ENCODE assay signal across 9 cellular contexts in the genomic region with DNA sequence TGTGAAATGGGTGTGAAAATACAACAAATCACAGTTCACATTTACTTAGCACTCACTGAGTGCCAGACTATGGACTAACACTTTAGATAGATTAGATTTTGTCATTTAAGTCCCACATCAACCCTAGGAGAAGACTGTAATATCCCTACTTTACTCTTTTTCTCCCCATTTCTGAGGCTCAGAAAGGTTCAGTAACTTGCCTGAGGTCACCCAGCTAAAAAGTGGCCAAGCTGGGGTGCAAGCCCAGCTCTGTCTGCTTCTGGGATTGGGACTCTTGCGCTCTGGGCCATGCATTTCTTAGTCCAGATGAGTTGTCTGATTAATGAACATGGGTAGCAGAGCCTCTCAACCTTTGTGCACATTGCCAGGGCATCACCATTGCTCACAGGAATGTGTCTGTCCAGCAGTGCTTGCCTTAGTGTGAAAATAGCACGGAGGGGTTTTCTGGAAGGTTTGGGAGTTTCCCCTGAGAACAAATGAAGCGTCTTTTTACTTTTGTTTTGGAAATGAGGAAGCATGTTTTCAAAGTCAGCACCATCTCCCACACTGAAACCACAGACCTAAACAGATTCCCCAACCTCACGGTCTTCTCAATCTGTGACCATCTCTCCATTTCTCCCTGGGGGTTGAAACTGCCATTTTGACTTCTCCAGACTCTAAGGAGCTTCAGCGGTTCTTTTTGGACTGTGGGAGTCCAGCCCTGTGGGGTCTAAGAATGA. TPM values are rescaled to one million over a fixed set of nuclear protein-coding genes. Genes with fewer than 3 reads are reported as not detected.
A peak's percentile ranks its signal among the peaks of the same experiment; 100 is the strongest.
DNase-seq lines count a peak whose midpoint lies in the region; ATAC-seq and TF ChIP-seq lines count a peak whose summit lies in the region.
"Had no signal": no experiment of that assay in that cellular context is flagged by ENCODE, and none has a peak within 500 bp of the region (broad histone marks: within the 10 kb centered on the region; RNA-seq: fewer than 3 reads in every experiment).

No MANE protein-coding gene starts in this region.

- H3K4me2 ChIP-seq in neuronal stem cell (ENCODE audit: insufficient read depth, low read length, poor library complexity, severe bottlenecking): no peak overlapping the region

- no peaks in the 10 kb centered on the region for H3K36me3 Mint-ChIP-seq in activated CD4-positive, alpha-beta T cell treated with anti-CD3 and anti-CD28 coated beads for 36 hours (ENCODE audit: low read depth)
- no peaks in the 10 kb centered on the region for H3K36me3 Mint-ChIP-seq in activated CD4-positive, alpha-beta T cell treated with anti-CD3 and anti-CD28 coated beads, Interleukin-2, amount 10 ng/mL, durations not matched to agents 7 days and 5 days (ENCODE audit: low read depth)
- H3K36me3 Mint-ChIP-seq in Calu3 (ENCODE audit: insufficient read depth, unreplicated experiment) (no peaks in the 10 kb centered on the region), Caco-2 (ENCODE audit: insufficient read depth, unreplicated experiment) (peaks cover 48% of the 10 kb centered on the region)

- H3K4ac ChIP-seq in neuronal stem cell (ENCODE audit: low read length): no peak overlapping the region

- no peak overlapping the region for H4K8ac ChIP-seq in neuronal stem cell (ENCODE audit: low read depth, low read length)

- no peak overlapping the region for H2BK120ac ChIP-seq in neuronal stem cell (ENCODE audit: low read depth, low read length)

- peaks cover 9 to 24% of the 10 kb centered on the region in 2 donors for H3K4me1 ChIP-seq in neuronal stem cell (ENCODE audit: control insufficient read depth in 2 of 2, insufficient read depth in 1 of 2, low read depth in 1 of 2, low read length in 2 of 2)
- peaks cover 9% of the 10 kb centered on the region for H3K4me1 ChIP-seq in Caco-2

- H3K27me3 ChIP-seq in neuronal stem cell (ENCODE audit: control insufficient read depth in 3 of 3, insufficient read depth in 3 of 3, low read depth in 1 of 3, low read length in 3 of 3) (no peaks in the 10 kb centered on the region), Caco-2 (replicated peaks; ENCODE audit: control insufficient read depth, insufficient read depth, low read length) (no peaks in the 10 kb centered on the region)

- peak overlapping the region; percentile 14 for H2BK15ac ChIP-seq in neuronal stem cell (ENCODE audit: low read length)

- no peak for TF ChIP-seq CTCF in astrocyte of the spinal cord (IDR thresholded peaks at IDR 0.05; ENCODE audit: low read depth, low read length)
- TF ChIP-seq CTCF in Calu3 (IDR thresholded peaks at IDR 0.05; ENCODE audit: unreplicated experiment): no peak
- no peak for TF ChIP-seq CTCF in Caco-2 (IDR thresholded peaks at IDR 0.05; ENCODE audit: insufficient read depth in 1 of 2, low read depth in 1 of 2, low read length in 1 of 2, severe bottlenecking in 1 of 2, unreplicated experiment in 1 of 2)

- no peaks in the 10 kb centered on the region for H3K9me3 Mint-ChIP-seq in activated CD4-positive, alpha-beta T cell treated with anti-CD3 and anti-CD28 coated beads for 36 hours (ENCODE audit: low read depth)
- no peaks in the 10 kb centered on the region for H3K9me3 Mint-ChIP-seq in activated CD4-positive, alpha-beta T cell treated with anti-CD3 and anti-CD28 coated beads, Interleukin-2, amount 10 ng/mL, durations not matched to agents 7 days and 5 days
- H3K9me3 Mint-ChIP-seq in Calu3 (ENCODE audit: low read depth, unreplicated experiment) (no peaks in the 10 kb centered on the region), Caco-2 (ENCODE audit: unreplicated experiment) (no peaks in the 10 kb centered on the region)

- no peaks in the 10 kb centered on the region for H3K9me3 ChIP-seq in neuronal stem cell (replicated peaks in 1 of 2; ENCODE audit: control insufficient read depth in 2 of 2, insufficient read depth in 1 of 2, low read depth in 1 of 2, low read length in 2 of 2)
- H3K9me3 ChIP-seq in Caco-2: no peaks in the 10 kb centered on the region

- no peak overlapping the region for H3K9ac ChIP-seq in neuronal stem cell (ENCODE audit: low read depth, low read length, poor library complexity)

- BruUV-seq in Calu3 (replicated peaks; lab: Mats Ljungman, UMichigan) (no TSS peak), Caco-2 (replicated peaks; lab: Mats Ljungman, UMichigan) (no TSS peak)

- POLR2A ChIA-PET in activated CD4-positive, alpha-beta T cell treated with anti-CD3 and anti-CD28 coated beads for 36 hours (lab: Charles Lee): no interaction called here
- POLR2A ChIA-PET in activated CD4-positive, alpha-beta T cell treated with anti-CD3 and anti-CD28 coated beads, Interleukin-2, amount 10 ng/mL, durations not matched to agents 7 days and 5 days (lab: Charles Lee): no interaction called here
- POLR2A ChIA-PET in Caco-2 (lab: Charles Lee): no interaction called here

- CTCF ChIA-PET in activated CD4-positive, alpha-beta T cell treated with anti-CD3 and anti-CD28 coated beads for 36 hours (lab: Charles Lee): interaction anchor here (1.0 kb wide), 1 partner anchor 9 kb away, joined by 3 read pairs; no protein-coding TSS in a partner anchor
- CTCF ChIA-PET in activated CD4-positive, alpha-beta T cell treated with anti-CD3 and anti-CD28 coated beads, Interleukin-2, amount 10 ng/mL, durations not matched to agents 7 days and 5 days (lab: Charles Lee): no interaction called here
- CTCF ChIA-PET in Calu3 (lab: Charles Lee) (no interaction called here), Caco-2 (lab: Charles Lee) (no interaction called here)

- H3K4me3 ChIP-seq in astrocyte of the spinal cord (ENCODE audit: low read depth, low read length) (no peak overlapping the region), neuronal stem cell (ENCODE audit: low read length in 2 of 2) (no peak overlapping the region), Caco-2 (ENCODE audit: low read depth, low read length) (no peak overlapping the region)

- peaks cover 2% of the 10 kb centered on the region for H3K27me3 Mint-ChIP-seq in activated CD4-positive, alpha-beta T cell treated with anti-CD3 and anti-CD28 coated beads for 36 hours
- no peaks in the 10 kb centered on the region for H3K27me3 Mint-ChIP-seq in activated CD4-positive, alpha-beta T cell treated with anti-CD3 and anti-CD28 coated beads, Interleukin-2, amount 10 ng/mL, durations not matched to agents 7 days and 5 days
- no peaks in the 10 kb centered on the region for H3K27me3 Mint-ChIP-seq in Calu3 (ENCODE audit: unreplicated experiment)
- H3K27me3 Mint-ChIP-seq in Caco-2 (ENCODE audit: insufficient read depth, unreplicated experiment): no peaks in the 10 kb centered on the region

- H3K23ac ChIP-seq in neuronal stem cell (ENCODE audit: low read depth, low read length, poor library complexity): no peak overlapping the region

- no peak overlapping the region for H2AK5ac ChIP-seq in neuronal stem cell (ENCODE audit: low read depth, low read length)

- intact Hi-C loops in activated CD4-positive, alpha-beta T cell treated with anti-CD3 and anti-CD28 coated beads for 36 hours (cut with DNase I, micrococcal nuclease): no loop called here
- intact Hi-C loops in Calu3 (cut with micrococcal nuclease; ENCODE audit: unreplicated experiment): no loop called here
- intact Hi-C loops in Caco-2 (cut with micrococcal nuclease; ENCODE audit: unreplicated experiment): no loop called here

- no peak overlapping the region for H2BK5ac ChIP-seq in neuronal stem cell (ENCODE audit: low read length)

- H3K79me1 ChIP-seq in neuronal stem cell (ENCODE audit: low read depth, low read length): no peaks in the 10 kb centered on the region

- no peak overlapping the region for H2BK12ac ChIP-seq in neuronal stem cell (ENCODE audit: low read length)

- H3K36me3 ChIP-seq in neuronal stem cell (replicated peaks in 1 of 2; ENCODE audit: control insufficient read depth in 2 of 2, insufficient read depth in 2 of 2, low read length in 2 of 2) (peaks cover 0 to 18% of the 10 kb centered on the region in 2 donors), Caco-2 (ENCODE audit: control insufficient read depth, insufficient read depth, low read length) (no peaks in the 10 kb centered on the region; the same call in 1 of the 2 replicates)

- H3K14ac ChIP-seq in neuronal stem cell (ENCODE audit: low read length): no peak overlapping the region

- no CpG with 5 or more reads among the region's 5 CpGs for WGBS in neuronal stem cell (ENCODE audit: extremely low coverage in 2 of 2, insufficient read length in 2 of 2, insufficient replicate concordance in 1 of 2), 2 donors

- H4K91ac ChIP-seq in neuronal stem cell (ENCODE audit: low read depth, low read length, poor library complexity): no peak overlapping the region

- peak overlapping the region; percentile 6 for H3K27ac Mint-ChIP-seq in activated CD4-positive, alpha-beta T cell treated with anti-CD3 and anti-CD28 coated beads for 36 hours
- no peak overlapping the region for H3K27ac Mint-ChIP-seq in activated CD4-positive, alpha-beta T cell treated with anti-CD3 and anti-CD28 coated beads, Interleukin-2, amount 10 ng/mL, durations not matched to agents 7 days and 5 days
- H3K27ac Mint-ChIP-seq in Calu3 (ENCODE audit: unreplicated experiment) (no peak overlapping the region), Caco-2 (ENCODE audit: unreplicated experiment) (no peak overlapping the region)

- ATAC-seq in activated CD4-positive, alpha-beta T cell treated with anti-CD3 and anti-CD28 coated beads for 36 hours: peak; percentile 67
- peak; percentile 62 for ATAC-seq in HG03196 (IDR thresholded peaks at IDR 0.05; ENCODE audit: unreplicated experiment)

- DNase-seq in activated CD4-positive, alpha-beta T cell treated with anti-CD3 and anti-CD28 coated beads for 36 hours: peak; percentile 24
- DNase-seq in activated CD4-positive, alpha-beta T cell treated with anti-CD3 and anti-CD28 coated beads, Interleukin-2, amount 10 ng/mL, durations not matched to agents 7 days and 5 days: no peak
- DNase-seq in astrocyte of the spinal cord (ENCODE audit: low read depth, low spot score) (peak; percentile 77), neuronal stem cell (ENCODE audit: low spot score) (no peak), NCI-H82 (lab: John Stamatoyannopoulos, UW) (no peak), Calu3 (no peak), Caco-2 (no peak)

- H3K4me1 Mint-ChIP-seq in activated CD4-positive, alpha-beta T cell treated with anti-CD3 and anti-CD28 coated beads for 36 hours: peaks cover 12% of the 10 kb centered on the region
- H3K4me1 Mint-ChIP-seq in activated CD4-positive, alpha-beta T cell treated with anti-CD3 and anti-CD28 coated beads, Interleukin-2, amount 10 ng/mL, durations not matched to agents 7 days and 5 days: peaks cover 5% of the 10 kb centered on the region
- H3K4me1 Mint-ChIP-seq in Calu3 (ENCODE audit: low read depth, unreplicated experiment) (no peaks in the 10 kb centered on the region), Caco-2 (ENCODE audit: low read depth, unreplicated experiment) (peaks cover 43% of the 10 kb centered on the region)

- in situ Hi-C loops in astrocyte of the spinal cord (cut with HindIII; ENCODE audit: low sequenced_read_pairs): no loop called here

- H2AFZ ChIP-seq in neuronal stem cell (ENCODE audit: low read length): peak overlapping the region; percentile 51

- H3K27ac ChIP-seq in neuronal stem cell (replicated peaks; ENCODE audit: low read length): no peak overlapping the region
- H3K27ac ChIP-seq: VCaP had no signal

- no peak overlapping the region for H3K4me3 Mint-ChIP-seq in activated CD4-positive, alpha-beta T cell treated with anti-CD3 and anti-CD28 coated beads for 36 hours
- H3K4me3 Mint-ChIP-seq in activated CD4-positive, alpha-beta T cell treated with anti-CD3 and anti-CD28 coated beads, Interleukin-2, amount 10 ng/mL, durations not matched to agents 7 days and 5 days: no peak overlapping the region
- no peak overlapping the region for H3K4me3 Mint-ChIP-seq in Calu3 (ENCODE audit: low read depth, unreplicated experiment)
- H3K4me3 Mint-ChIP-seq in Caco-2 (ENCODE audit: unreplicated experiment): no peak overlapping the region

- H3K18ac ChIP-seq in neuronal stem cell (ENCODE audit: low read length): no peak overlapping the region

RNA-seq across cellular contexts. Expression of gene NRP2, which starts 31.9 kb away (rescaled TPM):
- 1 to 10 TPM; 1.5 to 3.8 TPM for total RNA-seq in activated CD4-positive, alpha-beta T cell treated with anti-CD3 and anti-CD28 coated beads for 36 hours
- total RNA-seq in activated CD4-positive, alpha-beta T cell treated with anti-CD3 and anti-CD28 coated beads, Interleukin-2, amount 10 ng/mL, durations not matched to agents 7 days and 5 days: 1 to 10 TPM; 7.1 to 8.1 TPM
- 7.6 TPM for polyA plus RNA-seq in neuronal stem cell (2013, experiment 1 of 2)
- polyA plus RNA-seq in neuronal stem cell (2013, experiment 2 of 2): 7.4 TPM
- 12.5 and 19.9 TPM in 2 replicates for total RNA-seq in Calu3 (2022)
- 95.6 and 96.9 TPM in 2 replicates for total RNA-seq in Caco-2 (2022)

Comparison
In these comparisons a context has a peak if more than half of its experiments do, and no peak if none do; other contexts are left out.
1. DNase-seq: peak in activated CD4-positive, alpha-beta T cell treated with anti-CD3 and anti-CD28 coated beads for 36 hours (single experiment) and astrocyte of the spinal cord (single experiment); none in activated CD4-positive, alpha-beta T cell treated with anti-CD3 and anti-CD28 coated beads, Interleukin-2, amount 10 ng/mL, durations not matched to agents 7 days and 5 days (single experiment), neuronal stem cell (single experiment), NCI-H82 (single experiment), Calu3 (single experiment) and Caco-2 (0 of 2).